ENCODE assay signal across 27 cellular contexts in genomic region chr6:142700676-142701185, GRCh38.
"Had no signal": no experiment of that assay in that cellular context is flagged by ENCODE, and none has a peak within 500 bp of the region (broad histone marks: within the 10 kb centered on the region; RNA-seq: fewer than 3 reads in every experiment).

No MANE protein-coding gene starts in this region.

- H3K36me3 ChIP-seq: adrenal gland, esophagus squamous epithelium, gastroesophageal sphincter, left ventricle myocardium inferior, neutrophil, right lobe of liver, thoracic aorta had no signal

- H3K79me2 ChIP-seq: hepatocyte had no signal

- H3K9me3 Mint-ChIP-seq: activated CD8-positive, alpha-beta T cell treated with anti-CD3 and anti-CD28 coated beads for 36 hours; nephron progenitor cell had no signal

- H3K4me3 Mint-ChIP-seq: activated CD8-positive, alpha-beta memory T cell treated with anti-CD3 and anti-CD28 coated beads, Interleukin-2, amount 10 ng/mL, durations not matched to agents 7 days and 5 days; activated CD8-positive, alpha-beta T cell treated with anti-CD3 and anti-CD28 coated beads for 36 hours; activated naive CD8-positive, alpha-beta T cell; activated T-cell treated with anti-CD3 and anti-CD28 coated beads, Interleukin-2, amount 50 U/mL, for 72 hours; nephron progenitor cell; T-helper 17 cell had no signal

- H3K27me3 ChIP-seq: adrenal gland, body of pancreas, esophagus squamous epithelium, gastroesophageal sphincter, hepatocyte, neutrophil, right lobe of liver had no signal

- H2AFZ ChIP-seq: hepatocyte had no signal

- H3K9me3 ChIP-seq: adrenal gland, body of pancreas, esophagus squamous epithelium, gastroesophageal sphincter, left ventricle myocardium inferior, mucosa of descending colon, neutrophil, right lobe of liver, thoracic aorta had no signal

- H3K4me3 ChIP-seq: adrenal gland, body of pancreas, esophagus squamous epithelium, gastroesophageal sphincter, hepatocyte, left ventricle myocardium inferior, mucosa of descending colon, right lobe of liver, skin epidermis, thoracic aorta had no signal

- H3K36me3 Mint-ChIP-seq: activated CD8-positive, alpha-beta memory T cell treated with anti-CD3 and anti-CD28 coated beads, Interleukin-2, amount 10 ng/mL, durations not matched to agents 7 days and 5 days; activated naive CD8-positive, alpha-beta T cell had no signal

- ATAC-seq: activated CD8-positive, alpha-beta memory T cell treated with anti-CD3 and anti-CD28 coated beads, Interleukin-2, amount 10 ng/mL, durations not matched to agents 7 days and 5 days; activated CD8-positive, alpha-beta T cell treated with anti-CD3 and anti-CD28 coated beads for 36 hours; activated T-cell treated with anti-CD3 and anti-CD28 coated beads, Interleukin-2, amount 50 U/mL, for 72 hours; body of pancreas; gastroesophageal sphincter; mucosa of descending colon; right lobe of liver; stimulated activated naive CD8-positive, alpha-beta T cell treated with anti-CD3 and anti-CD28 coated beads, Interleukin-15, Interleukin-2, amounts not matched to agents 100 U/mL and 50 U/mL, for 24 hours; T-helper 17 cell had no signal

- H3K4me2 ChIP-seq: hepatocyte had no signal

- H3K27ac ChIP-seq: body of pancreas, esophagus squamous epithelium, gastroesophageal sphincter, hepatocyte, left ventricle myocardium inferior, right lobe of liver, skin epidermis, thoracic aorta had no signal

- DNase-seq: activated CD4-positive, alpha-beta T cell treated with anti-CD3 and anti-CD28 coated beads, Interleukin-2, amount 50 U/mL, for 1 hour; activated CD8-positive, alpha-beta memory T cell treated with anti-CD3 and anti-CD28 coated beads, Interleukin-2, amount 10 ng/mL, durations not matched to agents 7 days and 5 days; activated CD8-positive, alpha-beta T cell treated with anti-CD3 and anti-CD28 coated beads for 36 hours; activated naive CD4-positive, alpha-beta T cell; activated T-cell treated with anti-CD3 and anti-CD28 coated beads, Interleukin-2, amount 50 U/mL, for 72 hours; aorta; body of pancreas; dermis blood vessel endothelial cell; effector CD4-positive, alpha-beta T cell; esophagus squamous epithelium; islet precursor cell; left ventricle myocardium inferior; mucosa of descending colon; nephron progenitor cell; right lobe of liver; stimulated activated CD4-positive, alpha-beta T cell treated with anti-CD3 and anti-CD28 coated beads, Interleukin-12 subunit alpha, Interleukin-12 subunit beta, amount 100 ng/mL, for 4 hours; stimulated activated CD4-positive, alpha-beta T cell treated with anti-CD3 and anti-CD28 coated beads, Interleukin-4, amount 100 ng/mL, for 1 hour; stimulated activated naive CD8-positive, alpha-beta T cell treated with anti-CD3 and anti-CD28 coated beads, Interleukin-15, Interleukin-2, amounts not matched to agents 100 U/mL and 50 U/mL, for 24 hours; T-helper 17 cell; T1000 had no signal

- H3K27ac Mint-ChIP-seq: activated CD8-positive, alpha-beta memory T cell treated with anti-CD3 and anti-CD28 coated beads, Interleukin-2, amount 10 ng/mL, durations not matched to agents 7 days and 5 days; activated CD8-positive, alpha-beta T cell treated with anti-CD3 and anti-CD28 coated beads for 36 hours; activated naive CD8-positive, alpha-beta T cell; activated T-cell treated with anti-CD3 and anti-CD28 coated beads, Interleukin-2, amount 50 U/mL, for 72 hours; nephron progenitor cell; T-helper 17 cell had no signal

- H3K27me3 Mint-ChIP-seq: activated CD8-positive, alpha-beta memory T cell treated with anti-CD3 and anti-CD28 coated beads, Interleukin-2, amount 10 ng/mL, durations not matched to agents 7 days and 5 days; activated CD8-positive, alpha-beta T cell treated with anti-CD3 and anti-CD28 coated beads for 36 hours; activated naive CD8-positive, alpha-beta T cell had no signal
